ENCODE assay signal across 8 cellular contexts in genomic region chr11:12827929-12828812, GRCh38.
DNase-seq lines count a peak whose midpoint lies in the region; ATAC-seq, FAIRE-seq and TF ChIP-seq lines count a peak whose summit lies in the region.

No MANE protein-coding gene starts in this region.

- peak overlapping the region; percentile 81 for H3K27ac ChIP-seq in left ventricle myocardium inferior (replicated peaks)

- peak; percentile 50 for DNase-seq in AG09309 (ENCODE audit: low read depth)
- DNase-seq in GM19239 (ENCODE audit: insufficient read length, low spot score): peak; percentile 12
- peak; percentile 86 for DNase-seq in NCI-H1105 (lab: John Stamatoyannopoulos, UW)
- DNase-seq in adipocyte (ENCODE audit: low read depth): peak; percentile 88
- no peak for DNase-seq in left ventricle myocardium inferior
- DNase-seq in pons (ENCODE audit: low spot score): peak; percentile 94
- no peak for DNase-seq in 8988T

- H3K4me1 ChIP-seq in adipocyte (ENCODE audit: control insufficient read depth, insufficient read depth, low read length): peaks cover 27% of the 10 kb centered on the region
- peaks cover 66% of the 10 kb centered on the region for H3K4me1 ChIP-seq in left ventricle myocardium inferior

- peak overlapping the region; percentile 81 for H3K9ac ChIP-seq in adipocyte (ENCODE audit: low read length)

- intact Hi-C loops in left ventricle myocardium inferior (cut with micrococcal nuclease): loop anchor here (10.0 kb wide), 1 partner anchor 143 kb away; no protein-coding TSS in a partner anchor

- no peaks in the 10 kb centered on the region for H3K36me3 ChIP-seq in adipocyte (ENCODE audit: control insufficient read depth, insufficient read depth, low read length, severe bottlenecking)
- H3K36me3 ChIP-seq in left ventricle myocardium inferior: no peaks in the 10 kb centered on the region

- no peak for TF ChIP-seq CTCF in AG09309 (IDR thresholded peaks at IDR 0.05; ENCODE audit: control insufficient read depth, insufficient read depth, low read depth, low read length, missing control alignments)
- no peak for TF ChIP-seq CTCF in left ventricle myocardium inferior (IDR thresholded peaks at IDR 0.05; ENCODE audit: borderline replicate concordance)

- ATAC-seq in GM21825 (IDR thresholded peaks at IDR 0.05; ENCODE audit: unreplicated experiment): no peak

- no peak for FAIRE-seq in GM19239 (lab: Jason Lieb, UNC)

- H3K9me3 ChIP-seq in adipocyte (ENCODE audit: control insufficient read depth, low read length) (no peaks in the 10 kb centered on the region), left ventricle myocardium inferior (replicated peaks) (peaks cover 7% of the 10 kb centered on the region)

- H3K4me3 ChIP-seq in AG09309 (ENCODE audit: control insufficient read depth, low read depth, low read length) (peak overlapping the region; percentile 27), adipocyte (ENCODE audit: low read length) (peak overlapping the region; percentile 86), left ventricle myocardium inferior (peak overlapping the region; percentile 60)

- H3K27me3 ChIP-seq in adipocyte (replicated peaks; ENCODE audit: control insufficient read depth, insufficient read depth, low read length) (no peaks in the 10 kb centered on the region), left ventricle myocardium inferior (ENCODE audit: low read depth) (no peaks in the 10 kb centered on the region)

Comparison
In these comparisons a context has a peak if more than half of its experiments do, and no peak if none do; other contexts are left out.
1. DNase-seq: peak in AG09309 (single experiment), GM19239 (single experiment), NCI-H1105 (single experiment), adipocyte (single experiment) and pons (single experiment); none in left ventricle myocardium inferior (single experiment) and 8988T (single experiment).
2. H3K4me3 ChIP-seq: peak in every context shown above with its lines; median percentile 86 in adipocyte; 60 in left ventricle myocardium inferior; 27 in AG09309.